8 cellular contexts compared by ENCODE assay signal in genomic region chr15:75842722-75843617, GRCh38. TPM values are rescaled to one million over a fixed set of nuclear protein-coding genes. Genes with fewer than 3 reads are reported as not detected.
DNase-seq lines count a peak whose midpoint lies in the region; ATAC-seq and TF ChIP-seq lines count a peak whose summit lies in the region.

TSS of gene UBE2Q2 (plus strand) at chr15:75843447. CDS start at chr15:75843667, 220 bp downstream.

- no peaks in the 10 kb centered on the region for H3K36me3 ChIP-seq in kidney epithelial cell (ENCODE audit: control insufficient read depth, insufficient read depth, low read length)

- DNase-seq in NCI-H2227 (lab: John Stamatoyannopoulos, UW; ENCODE audit: unreplicated experiment) (peak; percentile 91), cerebellum (ENCODE audit: low spot score) (peak; percentile 57), kidney epithelial cell (ENCODE audit: low read depth) (no peak)
- peak; percentile 62 for DNase-seq in activated CD4-positive, alpha-beta T cell treated with anti-CD3 and anti-CD28 coated beads for 1 hour
- peak; percentile 28 to 44 for DNase-seq in stimulated activated CD4-positive, alpha-beta T cell treated with anti-CD3 and anti-CD28 coated beads, Interleukin-1b, Interleukin-23, amount 100 ng/mL, for 1 hour (ENCODE audit: low read depth in 2 of 2)

- TF ChIP-seq CTCF in kidney epithelial cell (IDR thresholded peaks at IDR 0.05; ENCODE audit: insufficient read depth, low read length, poor library complexity, severe bottlenecking): no peak

- no peaks in the 10 kb centered on the region for H3K27me3 ChIP-seq in kidney epithelial cell (ENCODE audit: control insufficient read depth, insufficient read depth, low read length)

- peak; percentile 41 for ATAC-seq in HG02884 (IDR thresholded peaks at IDR 0.05; ENCODE audit: unreplicated experiment)
- no peak for ATAC-seq in HG03378 (IDR thresholded peaks at IDR 0.05; ENCODE audit: unreplicated experiment)

- TF ChIP-seq POLR2A in GM15510 (IDR thresholded peaks at IDR 0.05; ENCODE audit: borderline replicate concordance, extremely low read depth, insufficient read length): peak; percentile 54

- peak within 1 kb of the TSS; percentile 77 for H3K4me3 ChIP-seq in kidney epithelial cell (ENCODE audit: low read depth, low read length)

RNA-seq across cellular contexts. Expression of gene UBE2Q2, which starts in this region (rescaled TPM):
- total RNA-seq in cerebellum: 54.3 TPM
- total RNA-seq in kidney epithelial cell: 39.3 and 43.0 TPM in 2 replicates
